ENCODE assay signal across 23 cellular contexts in the genomic region with DNA sequence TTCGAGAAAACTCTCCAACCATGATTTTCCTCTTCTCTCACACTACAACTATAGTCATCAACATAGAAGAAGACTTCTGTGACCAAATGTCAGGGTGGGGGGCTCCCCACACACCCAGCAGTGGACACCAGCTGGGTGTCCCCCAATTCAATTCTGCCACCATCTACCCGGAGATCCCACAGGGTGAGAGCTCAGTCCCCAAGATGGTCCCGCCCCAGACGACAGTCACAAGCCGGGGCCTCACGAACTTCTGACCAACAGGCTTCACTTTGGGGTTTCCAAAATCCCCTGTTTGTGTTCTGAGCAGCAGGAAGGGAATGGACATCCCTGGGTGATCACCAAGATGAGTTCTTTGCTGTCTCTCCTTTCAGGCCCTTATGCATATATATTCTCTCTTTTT.
"Had no signal": no experiment of that assay in that cellular context is flagged by ENCODE, and none has a peak within 500 bp of the region (broad histone marks: within the 10 kb centered on the region; RNA-seq: fewer than 3 reads in every experiment).

No MANE protein-coding gene starts in this region.

- H3K27ac ChIP-seq: body of pancreas had no signal

- ATAC-seq: activated CD8-positive, alpha-beta T cell treated with anti-CD3 and anti-CD28 coated beads for 36 hours; activated T-cell treated with anti-CD3 and anti-CD28 coated beads, Interleukin-2, amount 50 U/mL, for 4 hours; activated T-helper 17 cell treated with anti-CD3 and anti-CD28 coated beads, Interleukin-2, amount 50 U/mL, for 72 hours; body of pancreas; esophagus mucosa had no signal

- DNase-seq: activated CD4-positive, alpha-beta T cell treated with anti-CD3 and anti-CD28 coated beads for 1 hour; activated CD4-positive, alpha-beta T cell treated with anti-CD3 and anti-CD28 coated beads for 4 hours; activated CD4-positive, alpha-beta T cell treated with anti-CD3 and anti-CD28 coated beads, Interleukin-2, amount 50 U/mL, for 1 hour; activated CD4-positive, alpha-beta T cell treated with anti-CD3 and anti-CD28 coated beads, Interleukin-2, amount 50 U/mL, for 48 hours; activated CD4-positive, CD25-positive, alpha-beta regulatory T cell; activated CD8-positive, alpha-beta memory T cell treated with anti-CD3 and anti-CD28 coated beads for 24 hours; activated CD8-positive, alpha-beta T cell treated with anti-CD3 and anti-CD28 coated beads for 36 hours; activated effector memory CD4-positive, alpha-beta T cell treated with Interleukin-2 at 50 U/mL for 16 hours; activated gamma-delta T cell treated with Interleukin-2 at 50 U/mL for 16 hours; activated naive CD4-positive, alpha-beta T cell treated with anti-CD3 and anti-CD28 coated beads, Interleukin-2, amount 50 U/mL, for 16 hours; activated naive CD4-positive, alpha-beta T cell treated with Interleukin-2 at 50 U/mL for 16 hours; activated T-cell treated with anti-CD3 and anti-CD28 coated beads, Interleukin-2, amount 50 U/mL, for 4 hours; amniotic stem cell; aorta; body of pancreas; cortex of kidney; dermis blood vessel endothelial cell; effector memory CD4-positive, alpha-beta T cell; endodermal cell; foreskin fibroblast; T-helper 2 cell had no signal
